16 cellular contexts compared by ENCODE assay signal in genomic region chr9:81819859-81820546, GRCh38.
A peak's percentile ranks its signal among the peaks of the same experiment; 100 is the strongest.
DNase-seq lines count a peak whose midpoint lies in the region; ATAC-seq and TF ChIP-seq lines count a peak whose summit lies in the region.
"Had no signal": no experiment of that assay in that cellular context is flagged by ENCODE, and none has a peak within 500 bp of the region (broad histone marks: within the 10 kb centered on the region; RNA-seq: fewer than 3 reads in every experiment).

No MANE protein-coding gene starts in this region.

- no peaks in the 10 kb centered on the region for H4K20me1 ChIP-seq in mammary epithelial cell (ENCODE audit: insufficient read depth, low read length)

- H3K27me3 ChIP-seq in mammary epithelial cell (ENCODE audit: insufficient read depth, low read length): no peaks in the 10 kb centered on the region
- H3K27me3 ChIP-seq in uterus: no peaks in the 10 kb centered on the region

- H3K4me3 Mint-ChIP-seq in MCF 10A (ENCODE audit: unreplicated experiment) (no peak overlapping the region), nephron (no peak overlapping the region)
- H3K4me3 Mint-ChIP-seq: naive B cell had no signal

- DNase-seq in mammary epithelial cell: no peak
- no peak for DNase-seq in MCF 10A (ENCODE audit: unreplicated experiment)
- peak; percentile 71 for DNase-seq in fibroblast of gingiva (ENCODE audit: low read depth)
- DNase-seq in uterus: no peak
- DNase-seq in stimulated activated CD4-positive, alpha-beta T cell treated with anti-CD3 and anti-CD28 coated beads, Interleukin-4, amount 100 ng/mL, for 24 hours: no peak
- no peak for DNase-seq in GF-D8 (lab: John Stamatoyannopoulos, UW)
- DNase-seq: activated gamma-delta T cell treated with Interleukin-2 at 50 U/mL for 16 hours; Calu3; central memory CD4-positive, alpha-beta T cell; naive B cell; NCI-H2171 treated with DMSO at 0.1 percent for 48 hours; small intestine had no signal

- CTCF ChIA-PET in mammary epithelial cell (lab: Charles Lee; ENCODE audit: low non-redundant PET) (no interaction called here), MCF 10A (lab: Yijun Ruan, JAX) (no interaction called here)

- H2AFZ ChIP-seq in mammary epithelial cell (ENCODE audit: low read depth, low read length): peak overlapping the region; percentile 53

- H3K36me3 Mint-ChIP-seq in MCF 10A (ENCODE audit: insufficient read depth, unreplicated experiment): no peaks in the 10 kb centered on the region
- no peaks in the 10 kb centered on the region for H3K36me3 Mint-ChIP-seq in nephron (ENCODE audit: low read depth)
- H3K36me3 Mint-ChIP-seq: naive B cell had no signal

- intact Hi-C loops in mammary epithelial cell (cut with micrococcal nuclease) (no loop called here), MCF 10A (cut with micrococcal nuclease) (no loop called here), uterus (cut with DNase I; ENCODE audit: low total_unique reads) (no loop called here)

- no peak overlapping the region for H3K27ac Mint-ChIP-seq in MCF 10A (ENCODE audit: low read depth, unreplicated experiment)
- H3K27ac Mint-ChIP-seq in nephron: peak overlapping the region; percentile 2 to 25 (median 10)

- no peaks in the 10 kb centered on the region for H3K9me3 ChIP-seq in mammary epithelial cell (replicated peaks; ENCODE audit: insufficient read depth, low read length)
- H3K9me3 ChIP-seq in uterus: no peaks in the 10 kb centered on the region

- no peaks in the 10 kb centered on the region for H3K27me3 Mint-ChIP-seq in MCF 10A (ENCODE audit: insufficient read depth, unreplicated experiment)
- peaks cover 10% of the 10 kb centered on the region for H3K27me3 Mint-ChIP-seq in nephron (ENCODE audit: low read depth)
- H3K27me3 Mint-ChIP-seq: naive B cell had no signal

- H3K79me2 ChIP-seq in mammary epithelial cell (ENCODE audit: insufficient read depth, low read length): no peaks in the 10 kb centered on the region

- H3K4me2 ChIP-seq in mammary epithelial cell (ENCODE audit: insufficient read depth, low read depth, low read length): no peak overlapping the region

- no peak overlapping the region for H3K9ac ChIP-seq in mammary epithelial cell (ENCODE audit: insufficient read depth, low read length)

- peaks cover 36% of the 10 kb centered on the region for H3K4me1 ChIP-seq in mammary epithelial cell (ENCODE audit: insufficient read depth, low read length)
- H3K4me1 ChIP-seq in uterus: no peaks in the 10 kb centered on the region

- WGBS in mammary epithelial cell (ENCODE audit: low coverage, missing lambda C conversion rate): 36% methylated on average over 6 of the region's 8 CpGs

- in situ Hi-C loops in mammary epithelial cell (cut with MboI; ENCODE audit: low sequenced_read_pairs in 2 of 2): no loop called here

- BruUV-seq in mammary epithelial cell (replicated peaks; lab: Mats Ljungman, UMichigan): no TSS peak
- no TSS peak for BruUV-seq in MCF 10A (replicated peaks; lab: Mats Ljungman, UMichigan)

- TF ChIP-seq CTCF in mammary epithelial cell (conservative IDR thresholded peaks at IDR 0.05 in 1 of 2, IDR thresholded peaks at IDR 0.05 in 1 of 2; ENCODE audit: extremely low read depth in 1 of 2, insufficient read depth in 1 of 2, low read depth in 1 of 2, low read length in 2 of 2): no peak
- TF ChIP-seq CTCF in MCF 10A (IDR thresholded peaks at IDR 0.05; ENCODE audit: unreplicated experiment): no peak
- no peak for TF ChIP-seq CTCF in nephron (IDR thresholded peaks at IDR 0.05; ENCODE audit: unreplicated experiment in 3 of 3)
- no peak for TF ChIP-seq CTCF in uterus (IDR thresholded peaks at IDR 0.05)

- peaks cover 13% of the 10 kb centered on the region for H3K4me1 Mint-ChIP-seq in MCF 10A (ENCODE audit: insufficient read depth, unreplicated experiment)
- H3K4me1 Mint-ChIP-seq in nephron: peaks cover 32% of the 10 kb centered on the region

- no peak for ATAC-seq in GM21528 (IDR thresholded peaks at IDR 0.05; ENCODE audit: low FRiP score, unreplicated experiment)
- ATAC-seq: esophagus mucosa had no signal

- H3K27ac ChIP-seq in mammary epithelial cell (ENCODE audit: insufficient read depth, low read depth, low read length) (no peak overlapping the region), uterus (peak overlapping the region; percentile 7 to 43)
- H3K27ac ChIP-seq: HL-60 had no signal

- dilution Hi-C loops in mammary epithelial cell (cut with HindIII; ENCODE audit: low sequenced_read_pairs): no loop called here

- H3K4me3 ChIP-seq in mammary epithelial cell (replicated peaks in 1 of 3; ENCODE audit: insufficient read depth in 1 of 3, low read depth in 2 of 3, low read length in 3 of 3) (no peak overlapping the region), uterus (no peak overlapping the region)

- POLR2A ChIA-PET in MCF 10A (lab: Yijun Ruan, JAX): no interaction called here

- TF ChIP-seq POLR2A in uterus (IDR thresholded peaks at IDR 0.05): no peak

- H3K36me3 ChIP-seq in mammary epithelial cell (ENCODE audit: insufficient read depth, low read length) (no peaks in the 10 kb centered on the region), uterus (no peaks in the 10 kb centered on the region)

- H3K9me3 Mint-ChIP-seq in MCF 10A (ENCODE audit: unreplicated experiment) (no peaks in the 10 kb centered on the region), nephron (no peaks in the 10 kb centered on the region)
- H3K9me3 Mint-ChIP-seq: naive B cell had no signal
